Comparison of ENCODE assay signal across 19 cellular contexts in genomic region chr21:43881283-43881682, GRCh38. TPM values are rescaled to one million over a fixed set of nuclear protein-coding genes. Genes with fewer than 3 reads are reported as not detected.
DNase-seq lines count a peak whose midpoint lies in the region; ATAC-seq and TF ChIP-seq lines count a peak whose summit lies in the region.
"Had no signal": no experiment of that assay in that cellular context is flagged by ENCODE, and none has a peak within 500 bp of the region (broad histone marks: within the 10 kb centered on the region; RNA-seq: fewer than 3 reads in every experiment).

No MANE protein-coding gene starts in this region.

- H3K27me3 ChIP-seq in stomach = no peaks in the 10 kb centered on the region
- H3K27me3 ChIP-seq: gastroesophageal sphincter, left lung, ovary, sigmoid colon, upper lobe of left lung had no signal

- peaks cover 0 to 16% (median 10%) of the 10 kb centered on the region in 4 donors for H3K36me3 ChIP-seq in stomach
- H3K36me3 ChIP-seq: left lung, ovary, sigmoid colon had no signal

- no peak overlapping the region for H3K4me3 Mint-ChIP-seq in T-helper 17 cell
- H3K4me3 Mint-ChIP-seq in central memory CD8-positive, alpha-beta T cell = no peak overlapping the region
- no peak overlapping the region for H3K4me3 Mint-ChIP-seq in stimulated activated naive B cell treated with anti-CD40 and anti-IgM and Interleukin-4, amounts not matched to agents 10 μg/mL and 1 μg/mL and 100 μg/mL, for 72 hours

- H3K9me3 Mint-ChIP-seq in central memory CD8-positive, alpha-beta T cell = no peaks in the 10 kb centered on the region
- H3K9me3 Mint-ChIP-seq in stimulated activated naive B cell treated with anti-CD40 and anti-IgM and Interleukin-4, amounts not matched to agents 10 μg/mL and 1 μg/mL and 100 μg/mL, for 72 hours = no peaks in the 10 kb centered on the region

- H3K4me1 Mint-ChIP-seq in T-helper 17 cell = peaks cover 56% of the 10 kb centered on the region
- peaks cover 61% of the 10 kb centered on the region for H3K4me1 Mint-ChIP-seq in central memory CD8-positive, alpha-beta T cell
- H3K4me1 Mint-ChIP-seq in stimulated activated naive B cell treated with anti-CD40 and anti-IgM and Interleukin-4, amounts not matched to agents 10 μg/mL and 1 μg/mL and 100 μg/mL, for 72 hours = peaks cover 38 to 55% of the 10 kb centered on the region in 2 donors

- 78 to 90% (median 88%) methylated on average over 6 of the region's 6 CpGs for WGBS in stomach, 5 donors

- H3K9me3 ChIP-seq in T-helper 17 cell (ENCODE audit: control insufficient read depth, low read length, poor library complexity, severe bottlenecking) (no peaks in the 10 kb centered on the region), stomach (no peaks in the 10 kb centered on the region)
- H3K9me3 ChIP-seq: A549, gastroesophageal sphincter, left lung, ovary, sigmoid colon, upper lobe of left lung had no signal

- H3K27me3 Mint-ChIP-seq in T-helper 17 cell = no peaks in the 10 kb centered on the region
- no peaks in the 10 kb centered on the region for H3K27me3 Mint-ChIP-seq in central memory CD8-positive, alpha-beta T cell
- H3K27me3 Mint-ChIP-seq in stimulated activated naive B cell treated with anti-CD40 and anti-IgM and Interleukin-4, amounts not matched to agents 10 μg/mL and 1 μg/mL and 100 μg/mL, for 72 hours = no peaks in the 10 kb centered on the region

- peaks cover 38 to 73% (median 50%) of the 10 kb centered on the region in 4 donors for H3K4me1 ChIP-seq in stomach

- TF ChIP-seq CTCF in stomach (IDR thresholded peaks at IDR 0.05) = no peak

- DNase-seq in activated CD4-positive, alpha-beta T cell treated with anti-CD3 and anti-CD28 coated beads, Interleukin-2, amount 50 U/mL, for 48 hours = peak; percentile 40 to 45
- DNase-seq in activated CD4-positive, alpha-beta T cell treated with anti-CD3 and anti-CD28 coated beads for 1 hour = no peak
- no peak for DNase-seq in T-helper 17 cell
- DNase-seq in central memory CD8-positive, alpha-beta T cell (ENCODE audit: low spot score in 2 of 2) = peak in 1 of 2 donors; percentile 33
- peak; percentile 36 to 46 for DNase-seq in stimulated activated CD4-positive, alpha-beta T cell treated with anti-CD3 and anti-CD28 coated beads, Interleukin-2, amount 100 ng/mL, for 24 hours
- DNase-seq in stimulated activated naive B cell treated with anti-CD40 and anti-IgM and Interleukin-4, amounts not matched to agents 10 μg/mL and 1 μg/mL and 100 μg/mL, for 72 hours = no peak
- no peak for DNase-seq in stomach
- DNase-seq: C1 segment of cervical spinal cord, DMS79 treated with DMSO at 0.1 percent for 48 hours, NCI-H1105, NCI-H748 treated with DMSO at 0.1 percent for 48 hours, OCI-M1, sigmoid colon, upper lobe of left lung had no signal

- TF ChIP-seq EP300 in stomach (IDR thresholded peaks at IDR 0.05) = no peak

- H3K27ac ChIP-seq in stomach = no peak overlapping the region
- H3K27ac ChIP-seq: A549, gastroesophageal sphincter, ovary, sigmoid colon had no signal

- intact Hi-C loops in stomach (cut with DNase I; ENCODE audit: low total_unique reads) = no loop called here

- no peak overlapping the region for H3K4me3 ChIP-seq in stomach
- H3K4me3 ChIP-seq: A549, gastroesophageal sphincter, left lung, ovary, sigmoid colon, upper lobe of left lung had no signal

- ATAC-seq in T-helper 17 cell (peak; percentile 52), GM21619 (IDR thresholded peaks at IDR 0.05; ENCODE audit: unreplicated experiment) (no peak)
- ATAC-seq in central memory CD8-positive, alpha-beta T cell (replicated peaks; ENCODE audit: extremely low read depth, poor library complexity, severe bottlenecking) = peak; percentile 91
- no peak for ATAC-seq in stimulated activated naive B cell treated with anti-CD40 and anti-IgM and Interleukin-4, amounts not matched to agents 10 μg/mL and 1 μg/mL and 100 μg/mL, for 72 hours (replicated peaks)
- ATAC-seq: A549, gastroesophageal sphincter had no signal

- no peaks in the 10 kb centered on the region for H3K36me3 Mint-ChIP-seq in T-helper 17 cell (ENCODE audit: low read depth)
- H3K36me3 Mint-ChIP-seq in central memory CD8-positive, alpha-beta T cell (ENCODE audit: insufficient read depth) = peaks cover 8% of the 10 kb centered on the region
- H3K36me3 Mint-ChIP-seq in stimulated activated naive B cell treated with anti-CD40 and anti-IgM and Interleukin-4, amounts not matched to agents 10 μg/mL and 1 μg/mL and 100 μg/mL, for 72 hours = peaks cover 18 to 54% of the 10 kb centered on the region in 2 donors

- no peak for TF ChIP-seq POLR2A in stomach (IDR thresholded peaks at IDR 0.05)

- H3K27ac Mint-ChIP-seq in T-helper 17 cell = no peak overlapping the region
- H3K27ac Mint-ChIP-seq in central memory CD8-positive, alpha-beta T cell (ENCODE audit: low read depth) = peak overlapping the region; percentile 3
- H3K27ac Mint-ChIP-seq in stimulated activated naive B cell treated with anti-CD40 and anti-IgM and Interleukin-4, amounts not matched to agents 10 μg/mL and 1 μg/mL and 100 μg/mL, for 72 hours = no peak overlapping the region

RNA-seq across cellular contexts. Expression of gene AGPAT3, which starts 16.3 kb away (rescaled TPM):
- total RNA-seq in T-helper 17 cell = 10 to 100 TPM; 64.1 to 67.3 TPM
- total RNA-seq in stomach = 10 to 100 TPM; 35.0 to 83.1 (median 41.5) TPM
- polyA plus RNA-seq in stomach = 10 to 100 TPM in 2 of 3 donors, 1 to 10 TPM in 1; 9.9 to 16.1 (median 10.4) TPM

Comparison
In these comparisons a context has a peak if more than half of its experiments do, and no peak if none do; other contexts are left out.
1. DNase-seq: peak in activated CD4-positive, alpha-beta T cell treated with anti-CD3 and anti-CD28 coated beads, Interleukin-2, amount 50 U/mL, for 48 hours (2 of 2) and stimulated activated CD4-positive, alpha-beta T cell treated with anti-CD3 and anti-CD28 coated beads, Interleukin-2, amount 100 ng/mL, for 24 hours (2 of 2); none in activated CD4-positive, alpha-beta T cell treated with anti-CD3 and anti-CD28 coated beads for 1 hour (single experiment), T-helper 17 cell (0 of 3), stimulated activated naive B cell treated with anti-CD40 and anti-IgM and Interleukin-4, amounts not matched to agents 10 μg/mL and 1 μg/mL and 100 μg/mL, for 72 hours (single experiment) and stomach (single experiment).
2. ATAC-seq: peak in T-helper 17 cell (single experiment) and central memory CD8-positive, alpha-beta T cell (single experiment); none in GM21619 (single experiment) and stimulated activated naive B cell treated with anti-CD40 and anti-IgM and Interleukin-4, amounts not matched to agents 10 μg/mL and 1 μg/mL and 100 μg/mL, for 72 hours (0 of 2).